3 cellular contexts compared by ENCODE assay signal in genomic region chr5:1870435-1871272, GRCh38.
A peak's percentile ranks its signal among the peaks of the same experiment; 100 is the strongest.
TF ChIP-seq lines count a peak whose summit lies in the region.

No MANE protein-coding gene starts in this region.

TF ChIP-seq in WTC11, 78 proteins besides CTCF, POLR2A, EP300 and RAD21:
- TF ChIP-seq FOXP1 (CRISPR knock-in tag; IDR thresholded peaks at IDR 0.05; ENCODE audit: borderline replicate concordance) = 0 out of 2 replicates have a peak, but pooled peaks have one; percentile 12

TF ChIP-seq in H1, 55 proteins besides CTCF, POLR2A, EP300 and RAD21:
- TF ChIP-seq ASH2L (IDR thresholded peaks at IDR 0.05; ENCODE audit: low read length) = peak; percentile 99

TF ChIP-seq in neural cell, 6 proteins besides CTCF, POLR2A, EP300 and RAD21:
- peak; percentile 16 for TF ChIP-seq POLR2AphosphoS5 (IDR thresholded peaks at IDR 0.05)
